ENCODE assay signal across 9 cellular contexts in genomic region chr1:1122078-1122811, GRCh38. TPM values are rescaled to one million over a fixed set of nuclear protein-coding genes. Genes with fewer than 3 reads are reported as not detected.
A peak's percentile ranks its signal among the peaks of the same experiment; 100 is the strongest.
DNase-seq lines count a peak whose midpoint lies in the region; ATAC-seq and TF ChIP-seq lines count a peak whose summit lies in the region.
"Had no signal": no experiment of that assay in that cellular context is flagged by ENCODE, and none has a peak within 500 bp of the region (broad histone marks: within the 10 kb centered on the region; RNA-seq: fewer than 3 reads in every experiment).

No MANE protein-coding gene starts in this region.

- peak overlapping the region; percentile 31 to 71 for H3K4me3 Mint-ChIP-seq in CD14-positive monocyte
- H3K4me3 Mint-ChIP-seq: T-helper 1 cell treated with Interleukin-12 subunit alpha and Interleukin-12 subunit beta and Interleukin-4 antibody, amounts not matched to agents 30 μg/mL and 1 μg/mL, for 36 hours had no signal

- H3K4me1 Mint-ChIP-seq in CD14-positive monocyte = peaks cover 4% of the 10 kb centered on the region

- H3K27me3 Mint-ChIP-seq in CD14-positive monocyte (ENCODE audit: low read depth in 3 of 3) = peaks cover 31 to 52% (median 48%) of the 10 kb centered on the region in 3 donors

- ATAC-seq in GM21423 (IDR thresholded peaks at IDR 0.05; ENCODE audit: unreplicated experiment) (peak; percentile 61), left colon (peak; percentile 49), GM19452 (IDR thresholded peaks at IDR 0.05; ENCODE audit: unreplicated experiment) (no peak)
- ATAC-seq in activated CD4-positive, CD25-positive, alpha-beta regulatory T cell treated with anti-CD3 and anti-CD28 coated beads, Interleukin-2, amount 50 U/mL, for 24 hours = peak; percentile 97 to 98

- peaks cover 0 to 4% of the 10 kb centered on the region in 2 donors for H3K36me3 Mint-ChIP-seq in CD14-positive monocyte

- DNase-seq in CD14-positive monocyte (ENCODE audit: low spot score) = peak; percentile 79
- peak; percentile 63 to 77 for DNase-seq in NCI-H1930 (lab: John Stamatoyannopoulos, UW)
- DNase-seq in central memory CD4-positive, alpha-beta T cell = peak; percentile 76
- DNase-seq in left colon = peak; percentile 80 to 92
- peak; percentile 69 to 75 for DNase-seq in stimulated activated CD4-positive, alpha-beta T cell treated with anti-CD3 and anti-CD28 coated beads, Interleukin-1b, Interleukin-23, amount 100 ng/mL, for 1 hour (ENCODE audit: low read depth in 2 of 2)

- H3K9me3 Mint-ChIP-seq in CD14-positive monocyte = peaks cover 2 to 12% (median 7%) of the 10 kb centered on the region in 7 donors

- intact Hi-C loops in CD14-positive monocyte (cut with micrococcal nuclease) = loop anchor here in 1 of 2 donors (5.0 kb wide), 1 partner anchor 170 kb away; no protein-coding TSS in a partner anchor
- intact Hi-C loops in left colon (cut with DNase I, micrococcal nuclease) = loop anchor here in 1 of 2 donors (5.0 kb wide), 1 partner anchor 170 kb away; no protein-coding TSS in a partner anchor

- peak; percentile 90 for TF ChIP-seq CTCF in CD14-positive monocyte (IDR thresholded peaks at IDR 0.05)

- no peak overlapping the region for H3K27ac Mint-ChIP-seq in CD14-positive monocyte
- H3K27ac Mint-ChIP-seq: T-helper 1 cell treated with Interleukin-12 subunit alpha and Interleukin-12 subunit beta and Interleukin-4 antibody, amounts not matched to agents 30 μg/mL and 1 μg/mL, for 36 hours had no signal

RNA-seq across cellular contexts. Expression of gene C1orf159, which starts 6.4 kb away (rescaled TPM):
- 1 to 10 TPM; 3.0 to 3.3 TPM for polyA plus RNA-seq in CD14-positive monocyte
- 10 to 100 TPM; 17.6 to 28.6 TPM for total RNA-seq in left colon

RNA-seq across cellular contexts. Expression of gene RNF223, which starts 48.1 kb away (rescaled TPM):
- not detected for polyA plus RNA-seq in CD14-positive monocyte
- 1 to 10 TPM; 3.4 to 5.3 TPM for total RNA-seq in left colon

RNA-seq across cellular contexts. Expression of gene TTLL10, which starts 51.4 kb away (rescaled TPM):
- polyA plus RNA-seq in CD14-positive monocyte = under 1 TPM in 1 of 2 donors, not detected in 1; 0.06 TPM
- total RNA-seq in left colon = 1 to 10 TPM; 1.2 to 3.0 TPM
